Comparison of ENCODE assay signal across 23 cellular contexts in genomic region chr5:56386046-56386445, GRCh38.
"Had no signal": no experiment of that assay in that cellular context is flagged by ENCODE, and none has a peak within 500 bp of the region (broad histone marks: within the 10 kb centered on the region; RNA-seq: fewer than 3 reads in every experiment).

No MANE protein-coding gene starts in this region.

- H3K4me3 Mint-ChIP-seq: activated CD8-positive, alpha-beta T cell treated with anti-CD3 and anti-CD28 coated beads, Interleukin-2, amount 10 ng/mL, durations not matched to agents 7 days and 5 days; activated naive CD8-positive, alpha-beta T cell; activated T-helper 1 cell treated with anti-CD3 and anti-CD28 coated beads, Interleukin-12 subunit alpha, Interleukin-12 subunit beta, Interleukin-2, Interleukin-4 antibody, amounts not matched to agents 30 ng/mL and 10 ng/mL and 1 ng/mL, durations not matched to agents 14 hours and 24 hours and 36 hours; immature natural killer cell; naive thymus-derived CD8-positive, alpha-beta T cell; T-helper 2 cell treated with Interferon-gamma antibody and Interleukin-4, amounts not matched to agents 5 μg/mL and 100 μg/mL, for 36 hours had no signal

- H3K4me1 Mint-ChIP-seq: immature natural killer cell had no signal

- H3K9me3 Mint-ChIP-seq: activated T-helper 1 cell treated with anti-CD3 and anti-CD28 coated beads, Interleukin-12 subunit alpha, Interleukin-12 subunit beta, Interleukin-2, Interleukin-4 antibody, amounts not matched to agents 30 ng/mL and 10 ng/mL and 1 ng/mL, durations not matched to agents 14 hours and 24 hours and 36 hours; immature natural killer cell; naive thymus-derived CD8-positive, alpha-beta T cell had no signal

- H3K9me3 ChIP-seq: adrenal gland, left lung, spleen had no signal

- H3K4me1 ChIP-seq: adrenal gland, left lung, spleen had no signal

- H3K36me3 Mint-ChIP-seq: activated naive CD8-positive, alpha-beta T cell; immature natural killer cell; naive thymus-derived CD8-positive, alpha-beta T cell had no signal

- DNase-seq: activated CD4-positive, alpha-beta T cell treated with anti-CD3 and anti-CD28 coated beads for 1 hour; activated CD4-positive, alpha-beta T cell treated with anti-CD3 and anti-CD28 coated beads, Interleukin-2, amount 50 U/mL, for 1 hour; activated CD8-positive, alpha-beta T cell treated with anti-CD3 and anti-CD28 coated beads, Interleukin-2, amount 10 ng/mL, durations not matched to agents 7 days and 5 days; activated naive CD4-positive, alpha-beta T cell; adrenal gland; central memory CD4-positive, alpha-beta T cell; dermis blood vessel endothelial cell; effector CD8-positive, alpha-beta T cell; erythroblast; foreskin fibroblast; immature natural killer cell; kidney glomerular epithelial cell; left lung; naive thymus-derived CD8-positive, alpha-beta T cell; retina; spleen; stimulated activated CD4-positive, alpha-beta T cell treated with anti-CD3 and anti-CD28 coated beads, Interleukin-4, amount 100 ng/mL, for 1 hour; stimulated activated naive CD4-positive, alpha-beta T cell treated with Interleukin-2 at 50 U/mL for 16 hours; WERI-Rb-1 had no signal

- ATAC-seq: activated CD8-positive, alpha-beta T cell treated with anti-CD3 and anti-CD28 coated beads, Interleukin-2, amount 10 ng/mL, durations not matched to agents 7 days and 5 days; left lung; naive thymus-derived CD8-positive, alpha-beta T cell had no signal

- H3K27ac Mint-ChIP-seq: activated CD8-positive, alpha-beta T cell treated with anti-CD3 and anti-CD28 coated beads, Interleukin-2, amount 10 ng/mL, durations not matched to agents 7 days and 5 days; activated naive CD8-positive, alpha-beta T cell; activated T-helper 1 cell treated with anti-CD3 and anti-CD28 coated beads, Interleukin-12 subunit alpha, Interleukin-12 subunit beta, Interleukin-2, Interleukin-4 antibody, amounts not matched to agents 30 ng/mL and 10 ng/mL and 1 ng/mL, durations not matched to agents 14 hours and 24 hours and 36 hours; immature natural killer cell; naive thymus-derived CD8-positive, alpha-beta T cell; T-helper 2 cell treated with Interferon-gamma antibody and Interleukin-4, amounts not matched to agents 5 μg/mL and 100 μg/mL, for 36 hours had no signal

- H3K36me3 ChIP-seq: adrenal gland, left lung, spleen, WERI-Rb-1 had no signal

- H3K27me3 ChIP-seq: adrenal gland, left lung, spleen had no signal

- H3K4me3 ChIP-seq: adrenal gland, left lung, lung, spleen had no signal

- H3K27ac ChIP-seq: adrenal gland, left lung, spleen, WERI-Rb-1 had no signal
